18 cellular contexts compared by ENCODE assay signal in the genomic region with DNA sequence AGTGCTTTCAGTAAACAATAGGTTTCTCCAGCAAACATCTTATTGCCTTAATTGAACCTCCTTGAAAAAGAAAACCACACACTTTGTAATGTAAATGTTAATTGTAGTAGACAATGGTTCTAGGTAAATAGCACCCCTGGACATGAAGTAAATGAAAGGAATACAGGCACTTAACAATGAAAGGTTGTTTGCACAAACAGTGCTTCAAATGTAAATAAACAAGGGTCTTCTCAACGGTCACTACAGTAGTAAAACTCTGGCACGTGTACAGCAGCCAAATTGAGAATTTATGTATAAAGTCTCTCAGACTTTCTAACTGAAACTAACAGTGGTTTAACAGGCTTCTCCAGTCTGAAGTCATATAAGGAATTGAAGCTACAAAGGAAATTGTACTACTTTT.
DNase-seq lines count a peak whose midpoint lies in the region; ATAC-seq, FAIRE-seq and TF ChIP-seq lines count a peak whose summit lies in the region.
"Had no signal": no experiment of that assay in that cellular context is flagged by ENCODE, and none has a peak within 500 bp of the region (broad histone marks: within the 10 kb centered on the region; RNA-seq: fewer than 3 reads in every experiment).

No MANE protein-coding gene starts in this region.

- H3F3A ChIP-seq in PC-9 (ENCODE audit: insufficient read depth, low read depth), result peaks cover 5% of the 10 kb centered on the region

- peak in 1 of 2 experiments; percentile 93; a peak in 1 of 3 replicates for TF ChIP-seq EP300 in H1 (IDR thresholded peaks at IDR 0.05; ENCODE audit: borderline replicate concordance in 1 of 2, low read depth in 2 of 2, low read length in 2 of 2)

- H3K79me2 ChIP-seq in H1 (ENCODE audit: control insufficient read depth in 1 of 2, insufficient read depth in 2 of 2, low read length in 2 of 2) (no peaks in the 10 kb centered on the region), PC-9 (ENCODE audit: low read depth) (no peaks in the 10 kb centered on the region)

- no TSS peak for BruUV-seq in PC-9 (replicated peaks; lab: Mats Ljungman, UMichigan)

- no peak overlapping the region for H3K14ac ChIP-seq in H1 (ENCODE audit: insufficient read length)

- ATAC-seq in HG02884 (IDR thresholded peaks at IDR 0.05; ENCODE audit: unreplicated experiment), result no peak
- ATAC-seq: HepG2; left lobe of liver; mucosa of descending colon; stimulated activated naive CD8-positive, alpha-beta T cell treated with anti-CD3 and anti-CD28 coated beads, Interleukin-15, Interleukin-2, amounts not matched to agents 100 U/mL and 50 U/mL, for 24 hours had no signal

- no peak overlapping the region for H4K5ac ChIP-seq in H1 (ENCODE audit: insufficient read length, low read depth, low read length)

- H2BK20ac ChIP-seq in H1 (ENCODE audit: low read length), result no peak overlapping the region

- H4K8ac ChIP-seq in H1 (ENCODE audit: extremely low read depth, insufficient read depth, low read length), result no peak overlapping the region

- CTCF ChIA-PET in H1 (lab: Charles Lee; ENCODE audit: partially characterized antibody) (interaction anchor here (1.0 to 3.8 kb wide), 5 partner anchors 11 to 28 kb away, joined by 3 to 24 read pairs (median 4); no protein-coding TSS in a partner anchor), PC-9 (lab: Charles Lee) (no interaction called here)

- H4K20me1 ChIP-seq in H1 (replicated peaks in 1 of 2; ENCODE audit: control insufficient read depth in 1 of 2, insufficient read depth in 2 of 2, low read length in 2 of 2), result peaks cover 0 to 11% of the 10 kb centered on the region in 2 experiments
- H4K20me1 ChIP-seq in PC-9 (ENCODE audit: insufficient read depth), result no peaks in the 10 kb centered on the region

- no peak overlapping the region; a peak in 1 of 8 replicates for H3K4me3 ChIP-seq in H1 (ENCODE audit: extremely low read depth in 1 of 4, insufficient read depth in 2 of 4, low read depth in 3 of 4, low read length in 4 of 4)
- H3K4me3 ChIP-seq in PC-9, result no peak overlapping the region
- no peak overlapping the region for H3K4me3 ChIP-seq in spleen
- H3K4me3 ChIP-seq: BLaER1 treated with 17β-estradiol and CSF1 and Interleukin-3, amounts not matched to agents 10 nM and 100 nM; mucosa of descending colon; SJSA1 had no signal

- no peak overlapping the region for H3K4ac ChIP-seq in H1 (replicated peaks; ENCODE audit: insufficient read length, low read depth, low read length)

- no peak overlapping the region for H3K9ac ChIP-seq in H1 (replicated peaks in 1 of 4; ENCODE audit: extremely low read depth in 1 of 4, low read depth in 3 of 4, low read length in 3 of 4)
- H3K9ac ChIP-seq: BLaER1 treated with 17β-estradiol and CSF1 and Interleukin-3, amounts not matched to agents 10 nM and 100 nM had no signal

- H3K4me2 ChIP-seq in H1 (ENCODE audit: insufficient read depth in 1 of 2, low read depth in 2 of 2, low read length in 2 of 2) (no peak overlapping the region), PC-9 (no peak overlapping the region)
- H3K4me2 ChIP-seq: BLaER1 treated with 17β-estradiol and CSF1 and Interleukin-3, amounts not matched to agents 10 nM and 100 nM had no signal

- H3K23me2 ChIP-seq in H1 (ENCODE audit: low read depth, low read length), result peaks cover 9% of the 10 kb centered on the region

- peaks cover 39 to 91% (median 68%) of the 10 kb centered on the region in 4 experiments for H3K27me3 ChIP-seq in H1 (replicated peaks in 1 of 4; ENCODE audit: control insufficient read depth in 3 of 4, extremely low read depth in 1 of 4, insufficient read depth in 3 of 4, low read length in 3 of 4)
- H3K27me3 ChIP-seq in PC-9 (ENCODE audit: insufficient read depth, low read depth), result no peaks in the 10 kb centered on the region
- H3K27me3 ChIP-seq in spleen (replicated peaks in 1 of 7), result peaks cover 12 to 100% (median 100%) of the 10 kb centered on the region in 7 donors
- H3K27me3 ChIP-seq: SJSA1 had no signal

- H3K36me3 ChIP-seq in H1 (ENCODE audit: control insufficient read depth in 2 of 4, insufficient read depth in 4 of 4, low read length in 3 of 4) (no peaks in the 10 kb centered on the region), PC-9 (ENCODE audit: low read depth) (no peaks in the 10 kb centered on the region), spleen (no peaks in the 10 kb centered on the region)
- H3K36me3 ChIP-seq: BLaER1 treated with 17β-estradiol and CSF1 and Interleukin-3, amounts not matched to agents 10 nM and 100 nM; SJSA1 had no signal

- H3K27ac ChIP-seq in H1 (ENCODE audit: low read depth, low read length) (no peak overlapping the region), temporal lobe (ENCODE audit: low read depth, low read length) (peak overlapping the region; percentile 36), PC-9 (no peak overlapping the region), spleen (no peak overlapping the region)
- H3K27ac ChIP-seq: BLaER1 treated with 17β-estradiol and CSF1 and Interleukin-3, amounts not matched to agents 10 nM and 100 nM; SJSA1 had no signal

- TF ChIP-seq POLR2A in H1 (IDR thresholded peaks at IDR 0.05; ENCODE audit: control extremely low read depth in 1 of 2, low read depth in 2 of 2, low read length in 2 of 2), result no peak
- no peak for TF ChIP-seq POLR2A in spleen (IDR thresholded peaks at IDR 0.05)

- WGBS in H1 (ENCODE audit: extremely low coverage in 1 of 2, insufficient coverage in 1 of 2, insufficient read length in 1 of 2, insufficient replicate concordance in 2 of 2, low coverage in 1 of 2, low lambda C conversion rate in 2 of 2, missing lambda C conversion rate in 1 of 2), 2 experiments, result 2% methylated on average over 2 of the region's 2 CpGs; no CpG with 5 or more reads in 1 of the 2 experiments
- 5 to 10% (median 7%) methylated on average over 2 of the region's 2 CpGs for WGBS in spleen, 5 donors

- no peak overlapping the region for H2BK120ac ChIP-seq in H1 (replicated peaks; ENCODE audit: low read depth, low read length)

- H3K9me3 ChIP-seq in H1 (ENCODE audit: insufficient read depth in 2 of 2, low read depth in 1 of 2, low read length in 1 of 2) (no peaks in the 10 kb centered on the region), PC-9 (ENCODE audit: insufficient read depth, low read depth) (no peaks in the 10 kb centered on the region), spleen (peaks cover 0 to 26% (median 0%) of the 10 kb centered on the region in 8 donors)
- H3K9me3 ChIP-seq: mucosa of descending colon, SJSA1 had no signal

- peak; percentile 94 for FAIRE-seq in H1 (lab: Jason Lieb, UNC)
- FAIRE-seq: A204.1, endometrium, HepG2 had no signal

- peak; percentile 11 for DNase-seq in NCI-H510A treated with DMSO at 0.1 percent for 48 hours (lab: John Stamatoyannopoulos, UW)
- DNase-seq in NCI-H510A (lab: John Stamatoyannopoulos, UW), result no peak
- DNase-seq in NCI-H526 treated with DMSO at 0.1 percent for 48 hours (lab: John Stamatoyannopoulos, UW), result peak; percentile 31
- DNase-seq in H1 (ENCODE audit: low read depth in 1 of 2, low spot score in 2 of 2), result no peak
- DNase-seq in PC-9, result no peak
- DNase-seq in spleen, result no peak
- DNase-seq: activated CD4-positive, alpha-beta T cell treated with anti-CD3 and anti-CD28 coated beads for 1 hour; mucosa of descending colon; stimulated activated naive CD8-positive, alpha-beta T cell treated with anti-CD3 and anti-CD28 coated beads, Interleukin-15, Interleukin-2, amounts not matched to agents 100 U/mL and 50 U/mL, for 24 hours; T1000 had no signal

- POLR2A ChIA-PET in H1 (lab: Charles Lee; ENCODE audit: partially characterized antibody) (interaction anchor here (1.3 to 4.6 kb wide), 4 partner anchors 11 to 24 kb away, joined by 4 to 25 read pairs (median 6); no protein-coding TSS in a partner anchor), PC-9 (lab: Charles Lee; ENCODE audit: unreplicated experiment) (no interaction called here)

- no peak for TF ChIP-seq RAD21 in H1 (IDR thresholded peaks at IDR 0.05 in 1 of 2, conservative IDR thresholded peaks at IDR 0.05 in 1 of 2; ENCODE audit: low read depth in 2 of 2, low read length in 2 of 2)

- H4K91ac ChIP-seq in H1 (replicated peaks; ENCODE audit: insufficient read length, low read length), result no peak overlapping the region

- H3K56ac ChIP-seq in H1 (replicated peaks; ENCODE audit: insufficient read length, low read depth, low read length), result no peak overlapping the region

- no peaks in the 10 kb centered on the region for H3K79me1 ChIP-seq in H1 (ENCODE audit: low read depth, low read length)

- H2BK5ac ChIP-seq in H1 (ENCODE audit: low read depth, low read length), result no peak overlapping the region

- TF ChIP-seq CTCF in H1 (IDR thresholded peaks at IDR 0.05; ENCODE audit: control extremely low read depth in 1 of 3, insufficient read depth in 1 of 3, low read depth in 1 of 3, low read length in 3 of 3) (no peak), PC-9 (conservative IDR thresholded peaks at IDR 0.05) (no peak), spleen (IDR thresholded peaks at IDR 0.05 in 8 of 11, conservative IDR thresholded peaks at IDR 0.05 in 3 of 11) (no peak)

- H3K18ac ChIP-seq in H1 (ENCODE audit: extremely low read depth, low read length), result no peak overlapping the region

- H3K4me1 ChIP-seq in H1 (replicated peaks in 1 of 4; ENCODE audit: control insufficient read depth in 3 of 4, insufficient read depth in 4 of 4, low read length in 3 of 4), result peaks cover 13 to 34% (median 21%) of the 10 kb centered on the region in 4 experiments
- peaks cover 9% of the 10 kb centered on the region for H3K4me1 ChIP-seq in PC-9 (replicated peaks; ENCODE audit: insufficient read depth)
- H3K4me1 ChIP-seq in spleen, result peaks cover 5 to 45% (median 38%) of the 10 kb centered on the region in 6 donors

- intact Hi-C loops in PC-9 (cut with micrococcal nuclease; ENCODE audit: unreplicated experiment), result no loop called here
- intact Hi-C loops in spleen (cut with DNase I; ENCODE audit: low total_unique reads), result no loop called here

- H2AFZ ChIP-seq in H1 (ENCODE audit: low read length) (no peak overlapping the region), PC-9 (no peak overlapping the region)

- H2BK12ac ChIP-seq in H1 (ENCODE audit: low read depth, low read length), result no peak overlapping the region

- no peaks in the 10 kb centered on the region for H3K9me2 ChIP-seq in PC-9 (ENCODE audit: insufficient read depth)

- no peak overlapping the region for H2AK5ac ChIP-seq in H1 (ENCODE audit: low read depth, low read length)

- no peak overlapping the region for H3K23ac ChIP-seq in H1 (ENCODE audit: insufficient read length)

- no peak overlapping the region for H2BK15ac ChIP-seq in H1 (ENCODE audit: low read length)

TF ChIP-seq in H1, 55 proteins besides CTCF, POLR2A, EP300 and RAD21 (continues in another document):
- no peak for TF ChIP-seq BACH1 (IDR thresholded peaks at IDR 0.05; ENCODE audit: low read length)
- no peak for TF ChIP-seq TBP (IDR thresholded peaks at IDR 0.05; ENCODE audit: low read depth, low read length)

Comparison
In these comparisons a context has a peak if more than half of its experiments do, and no peak if none do; other contexts are left out.
1. DNase-seq: peak in NCI-H510A treated with DMSO at 0.1 percent for 48 hours (single experiment) and NCI-H526 treated with DMSO at 0.1 percent for 48 hours (single experiment); none in NCI-H510A (single experiment), H1 (0 of 2), PC-9 (0 of 2) and spleen (single experiment).